In genomic region chr11:88338223-88338661, GRCh38 we compare ENCODE assay signal across 8 cellular contexts. TPM values are rescaled to one million over a fixed set of nuclear protein-coding genes. Genes with fewer than 3 reads are reported as not detected.
DNase-seq lines count a peak whose midpoint lies in the region; ATAC-seq and TF ChIP-seq lines count a peak whose summit lies in the region.

No MANE protein-coding gene starts in this region.

- CTCF ChIA-PET in RWPE1 (lab: Yijun Ruan, JAX): interaction anchor here (0.6 kb wide), 2 partner anchors 10 to 1726 kb away, joined by 3 read pairs; no protein-coding TSS in a partner anchor
- CTCF ChIA-PET in activated naive CD4-positive, alpha-beta T cell treated with anti-CD3 and anti-CD28 coated beads for 36 hours (lab: Charles Lee): interaction anchor here (0.9 to 1.8 kb wide), 4 partner anchors 10 to 642 kb away, joined by 3 to 4 read pairs (median 4); no protein-coding TSS in a partner anchor

- intact Hi-C loops in activated naive CD4-positive, alpha-beta T cell treated with anti-CD3 and anti-CD28 coated beads for 36 hours (cut with micrococcal nuclease): loop anchor here (1.0 to 10.0 kb wide), 5 partner anchors 19 to 1301 kb away; partner anchors contain the start of gene TMEM135
- intact Hi-C loops in posterior vena cava (cut with DNase I): no loop called here

- peaks cover 43% of the 10 kb centered on the region for H3K4me1 Mint-ChIP-seq in activated naive CD4-positive, alpha-beta T cell treated with anti-CD3 and anti-CD28 coated beads for 36 hours (ENCODE audit: low read depth)

- peak overlapping the region; percentile 93 for H3K4me3 ChIP-seq in cardiac muscle cell

- no peaks in the 10 kb centered on the region for H3K27me3 Mint-ChIP-seq in activated naive CD4-positive, alpha-beta T cell treated with anti-CD3 and anti-CD28 coated beads for 36 hours (ENCODE audit: low read depth)

- peaks cover 14% of the 10 kb centered on the region for H3K36me3 Mint-ChIP-seq in activated naive CD4-positive, alpha-beta T cell treated with anti-CD3 and anti-CD28 coated beads for 36 hours (ENCODE audit: low read depth)

- peak overlapping the region; percentile 73 for H3K27ac Mint-ChIP-seq in activated naive CD4-positive, alpha-beta T cell treated with anti-CD3 and anti-CD28 coated beads for 36 hours

- H3K4me1 ChIP-seq in cardiac muscle cell (ENCODE audit: low read depth): peaks cover 9% of the 10 kb centered on the region

- POLR2A ChIA-PET in RWPE1 (lab: Yijun Ruan, JAX; ENCODE audit: low non-redundant PET): interaction anchor here (0.6 to 1.5 kb wide), 2 partner anchors 91 to 203 kb away, joined by 3 read pairs; no protein-coding TSS in a partner anchor

- DNase-seq in activated gamma-delta T cell treated with Interleukin-2 at 50 U/mL for 16 hours: peak; percentile 29
- no peak for DNase-seq in activated gamma-delta T cell (lab: John Stamatoyannopoulos, UW)
- peak; percentile 70 for DNase-seq in RWPE1 (ENCODE audit: low spot score)
- DNase-seq in activated naive CD4-positive, alpha-beta T cell treated with anti-CD3 and anti-CD28 coated beads for 36 hours: peak; percentile 77
- DNase-seq in cardiac muscle cell (ENCODE audit: low read depth in 1 of 2, low spot score in 1 of 2): peak; percentile 40 to 91
- DNase-seq in posterior vena cava (ENCODE audit: low spot score): peak; percentile 81
- DNase-seq in GM19240 (ENCODE audit: insufficient read length, low spot score): no peak

- no peaks in the 10 kb centered on the region for H3K27me3 ChIP-seq in cardiac muscle cell

- no peak for TF ChIP-seq CTCF in RWPE1 (conservative IDR thresholded peaks at IDR 0.05; ENCODE audit: low read depth)
- TF ChIP-seq CTCF in cardiac muscle cell (IDR thresholded peaks at IDR 0.05; ENCODE audit: low read depth, low read length): no peak

- H3K9me3 Mint-ChIP-seq in activated naive CD4-positive, alpha-beta T cell treated with anti-CD3 and anti-CD28 coated beads for 36 hours: no peaks in the 10 kb centered on the region

- ATAC-seq in HG03378 (IDR thresholded peaks at IDR 0.05; ENCODE audit: unreplicated experiment): peak; percentile 40

- H3K27ac ChIP-seq in RWPE1 (peak overlapping the region; percentile 91), cardiac muscle cell (no peak overlapping the region)

- H3K4me3 Mint-ChIP-seq in activated naive CD4-positive, alpha-beta T cell treated with anti-CD3 and anti-CD28 coated beads for 36 hours: peak overlapping the region; percentile 99

- H3K36me3 ChIP-seq in cardiac muscle cell: peaks cover 15% of the 10 kb centered on the region

- no peaks in the 10 kb centered on the region for H3K9me3 ChIP-seq in cardiac muscle cell (ENCODE audit: low read depth)

RNA-seq across cellular contexts. Expression of gene CTSC, which starts 0.7 kb away (rescaled TPM):
- total RNA-seq in activated naive CD4-positive, alpha-beta T cell treated with anti-CD3 and anti-CD28 coated beads for 36 hours: 10 to 100 TPM; 19.1 to 22.2 TPM
- total RNA-seq in cardiac muscle cell (109 and 120 TPM in 2 replicates), posterior vena cava (100 to 1,000 TPM in 1 of 2 donors, 10 to 100 TPM in 1; 80.1 to 105 TPM)
- polyA plus RNA-seq in cardiac muscle cell: 119 and 145 TPM in 2 replicates

Comparison
In these comparisons a context has a peak if more than half of its experiments do, and no peak if none do; other contexts are left out.
1. DNase-seq: peak in activated gamma-delta T cell treated with Interleukin-2 at 50 U/mL for 16 hours (single experiment), RWPE1 (single experiment), activated naive CD4-positive, alpha-beta T cell treated with anti-CD3 and anti-CD28 coated beads for 36 hours (single experiment), cardiac muscle cell (2 of 2) and posterior vena cava (single experiment); none in activated gamma-delta T cell (single experiment) and GM19240 (single experiment).